ENCODE assay signal across 1 cellular context in genomic region chr10:60299961-60300883, GRCh38.
TF ChIP-seq lines count a peak whose summit lies in the region.

No MANE protein-coding gene starts in this region.

TF ChIP-seq in IMR-90, 13 proteins besides CTCF, POLR2A, EP300 and RAD21 (continued from another document):
- TF ChIP-seq MAFK (IDR thresholded peaks at IDR 0.05; ENCODE audit: low read depth, low read length) (peak; percentile 49; the same call in 1 of the 2 replicates), CEBPB (IDR thresholded peaks at IDR 0.05; ENCODE audit: low read depth, low read length) (no peak), CHD1 (IDR thresholded peaks at IDR 0.05; ENCODE audit: low read depth, low read length) (no peak), RFX5 (IDR thresholded peaks at IDR 0.05; ENCODE audit: low read depth, low read length) (no peak)
